ENCODE assay signal across 8 cellular contexts in the genomic region with DNA sequence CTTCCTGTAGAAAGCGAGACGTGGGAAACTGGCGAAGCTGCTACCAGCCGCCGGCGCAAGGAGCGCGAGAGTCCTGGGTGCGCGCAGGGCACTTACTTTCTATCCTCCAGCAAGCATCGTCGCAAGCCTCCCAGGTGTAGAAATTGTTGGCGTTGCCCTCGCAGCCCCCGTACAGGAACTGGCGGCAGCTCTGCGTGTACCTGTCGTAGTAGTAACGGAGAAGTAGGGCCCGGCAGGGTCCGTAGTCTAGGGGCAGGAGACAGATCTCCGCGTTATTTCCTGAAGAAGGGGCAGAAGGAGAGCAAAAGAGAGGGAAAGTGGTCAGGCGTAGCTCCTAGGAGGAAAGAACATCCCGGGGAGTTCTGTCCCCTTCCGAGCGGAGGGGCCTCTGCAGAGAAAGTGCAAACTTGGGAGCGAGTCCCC. TPM values are rescaled to one million over a fixed set of nuclear protein-coding genes. Genes with fewer than 3 reads are reported as not detected.
A peak's percentile ranks its signal among the peaks of the same experiment; 100 is the strongest.
DNase-seq lines count a peak whose midpoint lies in the region; ATAC-seq, FAIRE-seq and TF ChIP-seq lines count a peak whose summit lies in the region.

No MANE protein-coding gene starts in this region.

- DNase-seq in ascending aorta (ENCODE audit: low spot score in 2 of 2), result no peak
- DNase-seq in immature natural killer cell, result no peak
- DNase-seq in stimulated activated naive B cell treated with anti-CD40 and anti-IgM and Interleukin-4, amounts not matched to agents 10 μg/mL and 1 μg/mL and 100 μg/mL, for 72 hours, result peak; percentile 2
- DNase-seq in GM12892 (ENCODE audit: insufficient read length), result no peak
- no peak for DNase-seq in Karpas-422

- no peak overlapping the region for H3K27ac ChIP-seq in BLaER1 treated with 17β-estradiol and CSF1 and Interleukin-3, amounts not matched to agents 10 nM and 100 nM
- H3K27ac ChIP-seq in HUES64 (ENCODE audit: low read depth, low read length) (no peak overlapping the region), ascending aorta (no peak overlapping the region), Karpas-422 (ENCODE audit: low read length) (no peak overlapping the region)

- peaks cover 27 to 44% (median 37%) of the 10 kb centered on the region in 11 experiments for H3K27me3 ChIP-seq in BLaER1 treated with 17β-estradiol and CSF1 and Interleukin-3, amounts not matched to agents 10 nM and 100 nM
- H3K27me3 ChIP-seq in HUES64 (ENCODE audit: insufficient read depth, low read length), result peaks cover 41% of the 10 kb centered on the region
- no peaks in the 10 kb centered on the region for H3K27me3 ChIP-seq in ascending aorta
- no peaks in the 10 kb centered on the region for H3K27me3 ChIP-seq in Karpas-422 (ENCODE audit: low read length)

- H4K20me1 ChIP-seq in BLaER1 treated with 17β-estradiol and CSF1 and Interleukin-3, amounts not matched to agents 10 nM and 100 nM, result no peaks in the 10 kb centered on the region
- no peaks in the 10 kb centered on the region for H4K20me1 ChIP-seq in Karpas-422 (ENCODE audit: insufficient read depth, low read depth, low read length)

- no peaks in the 10 kb centered on the region for H3K36me3 ChIP-seq in BLaER1 treated with 17β-estradiol and CSF1 and Interleukin-3, amounts not matched to agents 10 nM and 100 nM
- H3K36me3 ChIP-seq in HUES64 (ENCODE audit: insufficient read depth, low read length) (no peaks in the 10 kb centered on the region), ascending aorta (no peaks in the 10 kb centered on the region), Karpas-422 (ENCODE audit: insufficient read depth, low read length) (no peaks in the 10 kb centered on the region)

- peak overlapping the region; percentile 39 to 67 (median 50) for H3K4me3 ChIP-seq in BLaER1 treated with 17β-estradiol and CSF1 and Interleukin-3, amounts not matched to agents 10 nM and 100 nM
- H3K4me3 ChIP-seq in HUES64 (ENCODE audit: low read length) (peak overlapping the region; percentile 61), ascending aorta (peak overlapping the region; percentile 63 to 82), Karpas-422 (ENCODE audit: low read length) (no peak overlapping the region)

- intact Hi-C loops in ascending aorta (cut with DNase I), result no loop called here

- H3K9me2 ChIP-seq in Karpas-422 (replicated peaks; ENCODE audit: insufficient read depth, low read length), result no peaks in the 10 kb centered on the region

- no peak for TF ChIP-seq CTCF in ascending aorta (IDR thresholded peaks at IDR 0.05)

- H2AFZ ChIP-seq in Karpas-422 (ENCODE audit: low read length), result no peak overlapping the region

- H3K27me3 Mint-ChIP-seq in immature natural killer cell (ENCODE audit: low read depth in 3 of 3), result peaks cover 14 to 29% (median 17%) of the 10 kb centered on the region in 3 donors
- peaks cover 46 to 48% of the 10 kb centered on the region in 2 donors for H3K27me3 Mint-ChIP-seq in stimulated activated naive B cell treated with anti-CD40 and anti-IgM and Interleukin-4, amounts not matched to agents 10 μg/mL and 1 μg/mL and 100 μg/mL, for 72 hours

- under 1% methylated on average over 28 of the region's 28 CpGs for WGBS in HUES64

- no peak for TF ChIP-seq POLR2A in GM12892 (IDR thresholded peaks at IDR 0.05; ENCODE audit: low read depth, low read length)

- peak; percentile 65 for ATAC-seq in GM19395 (IDR thresholded peaks at IDR 0.05; ENCODE audit: unreplicated experiment)
- peak; percentile 63 to 65 for ATAC-seq in stimulated activated naive B cell treated with anti-CD40 and anti-IgM and Interleukin-4, amounts not matched to agents 10 μg/mL and 1 μg/mL and 100 μg/mL, for 72 hours (replicated peaks)

- H3K27ac Mint-ChIP-seq in immature natural killer cell, result no peak overlapping the region
- peak overlapping the region; percentile 90 for H3K27ac Mint-ChIP-seq in stimulated activated naive B cell treated with anti-CD40 and anti-IgM and Interleukin-4, amounts not matched to agents 10 μg/mL and 1 μg/mL and 100 μg/mL, for 72 hours

- 0 out of 22 replicates have a peak overlapping the region, but pooled peaks of 1 of the 11 experiments have one; percentile 23 for H3K9ac ChIP-seq in BLaER1 treated with 17β-estradiol and CSF1 and Interleukin-3, amounts not matched to agents 10 nM and 100 nM
- H3K9ac ChIP-seq in HUES64 (ENCODE audit: low read depth, low read length) (peak overlapping the region; percentile 59), Karpas-422 (ENCODE audit: low read length) (no peak overlapping the region)

- FAIRE-seq in GM12892 (lab: Jason Lieb, UNC), result no peak

- no peaks in the 10 kb centered on the region for H3K79me2 ChIP-seq in Karpas-422 (ENCODE audit: low read length)

- H3K9me3 ChIP-seq in BLaER1 treated with 17β-estradiol and CSF1 and Interleukin-3, amounts not matched to agents 10 nM and 100 nM (replicated peaks in 1 of 11), result peaks cover 13 to 21% (median 16%) of the 10 kb centered on the region in 11 experiments; a peak in 17 of 22 replicates
- H3K9me3 ChIP-seq in HUES64 (ENCODE audit: insufficient read depth, low read depth, low read length) (no peaks in the 10 kb centered on the region), ascending aorta (no peaks in the 10 kb centered on the region), Karpas-422 (ENCODE audit: low read length) (no peaks in the 10 kb centered on the region)

- H3K9me3 Mint-ChIP-seq in immature natural killer cell, result peaks cover 0 to 4% (median 0%) of the 10 kb centered on the region in 6 donors
- no peaks in the 10 kb centered on the region for H3K9me3 Mint-ChIP-seq in stimulated activated naive B cell treated with anti-CD40 and anti-IgM and Interleukin-4, amounts not matched to agents 10 μg/mL and 1 μg/mL and 100 μg/mL, for 72 hours

- peaks cover 10 to 12% of the 10 kb centered on the region in 2 donors for H3K4me1 Mint-ChIP-seq in immature natural killer cell
- peaks cover 8 to 19% of the 10 kb centered on the region in 2 donors for H3K4me1 Mint-ChIP-seq in stimulated activated naive B cell treated with anti-CD40 and anti-IgM and Interleukin-4, amounts not matched to agents 10 μg/mL and 1 μg/mL and 100 μg/mL, for 72 hours

- H3K4me2 ChIP-seq in BLaER1 treated with 17β-estradiol and CSF1 and Interleukin-3, amounts not matched to agents 10 nM and 100 nM, result peak overlapping the region; percentile 56 to 86 (median 69)
- H3K4me2 ChIP-seq in Karpas-422 (ENCODE audit: low read depth, low read length, poor library complexity, severe bottlenecking), result no peak overlapping the region

- H3K4me1 ChIP-seq in BLaER1 treated with 17β-estradiol and CSF1 and Interleukin-3, amounts not matched to agents 10 nM and 100 nM, result peaks cover 0 to 8% (median 0%) of the 10 kb centered on the region in 10 experiments; a peak in 2 of 20 replicates
- peaks cover 6% of the 10 kb centered on the region for H3K4me1 ChIP-seq in HUES64 (ENCODE audit: insufficient read depth, low read length)
- H3K4me1 ChIP-seq in ascending aorta, result peaks cover 0 to 2% of the 10 kb centered on the region in 2 donors
- no peaks in the 10 kb centered on the region for H3K4me1 ChIP-seq in Karpas-422 (ENCODE audit: low read length)

- peak overlapping the region; percentile 22 to 69 (median 44) for H3K4me3 Mint-ChIP-seq in immature natural killer cell
- H3K4me3 Mint-ChIP-seq in stimulated activated naive B cell treated with anti-CD40 and anti-IgM and Interleukin-4, amounts not matched to agents 10 μg/mL and 1 μg/mL and 100 μg/mL, for 72 hours, result peak overlapping the region; percentile 92 to 93

- peaks cover 0 to 4% (median 3%) of the 10 kb centered on the region in 3 donors for H3K36me3 Mint-ChIP-seq in immature natural killer cell
- peaks cover 2% of the 10 kb centered on the region in 2 donors for H3K36me3 Mint-ChIP-seq in stimulated activated naive B cell treated with anti-CD40 and anti-IgM and Interleukin-4, amounts not matched to agents 10 μg/mL and 1 μg/mL and 100 μg/mL, for 72 hours

RNA-seq across cellular contexts. Expression of a gene that starts 0.5 kb away (rescaled TPM):
- 6.8 TPM for polyA plus RNA-seq in HUES64 (2013, experiment 1 of 2)
- 10.8 TPM for polyA plus RNA-seq in HUES64 (2013, experiment 2 of 2)
- not detected for total RNA-seq in ascending aorta
- not detected for polyA plus RNA-seq in immature natural killer cell
- 0.51 TPM for polyA plus RNA-seq in GM12892 (2012; ENCODE audit: missing spikeins)
- not detected in 2 replicates for total RNA-seq in Karpas-422 (2014; rRNA removed; shearing (Covaris generic); ENCODE audit: low replicate concordance)

RNA-seq across cellular contexts. Expression of a gene that starts 16.3 kb away (rescaled TPM):
- not detected for polyA plus RNA-seq in HUES64 (2013, experiment 1 of 2)
- polyA plus RNA-seq in HUES64 (2013, experiment 2 of 2), result 0.32 TPM
- total RNA-seq in ascending aorta, result not detected
- polyA plus RNA-seq in immature natural killer cell, result not detected
- polyA plus RNA-seq in GM12892 (2012; ENCODE audit: missing spikeins), result not detected
- total RNA-seq in Karpas-422 (2014; rRNA removed; shearing (Covaris generic); ENCODE audit: low replicate concordance), result not detected in 2 replicates

RNA-seq across cellular contexts. Expression of a gene that starts 31.5 kb away (rescaled TPM):
- polyA plus RNA-seq in HUES64 (2013, experiment 1 of 2), result 3.2 TPM
- polyA plus RNA-seq in HUES64 (2013, experiment 2 of 2), result 6.8 TPM
- total RNA-seq in ascending aorta, result 28.4 TPM
- 1 to 10 TPM; 1.1 to 8.5 (median 1.5) TPM for polyA plus RNA-seq in immature natural killer cell
- polyA plus RNA-seq in GM12892 (2012; ENCODE audit: missing spikeins), result 0.30 TPM
- total RNA-seq in Karpas-422 (2014; rRNA removed; shearing (Covaris generic); ENCODE audit: low replicate concordance), result not detected in 2 replicates

Comparison
In these comparisons a context has a peak if more than half of its experiments do, and no peak if none do; other contexts are left out.
1. RNA of a gene that starts 31.5 kb away (total RNA-seq): 28.4 TPM in ascending aorta (single experiment); not detected in Karpas-422; every median in the first group is over 10 times any median in the second.